19 cellular contexts compared by ENCODE assay signal in the genomic region with DNA sequence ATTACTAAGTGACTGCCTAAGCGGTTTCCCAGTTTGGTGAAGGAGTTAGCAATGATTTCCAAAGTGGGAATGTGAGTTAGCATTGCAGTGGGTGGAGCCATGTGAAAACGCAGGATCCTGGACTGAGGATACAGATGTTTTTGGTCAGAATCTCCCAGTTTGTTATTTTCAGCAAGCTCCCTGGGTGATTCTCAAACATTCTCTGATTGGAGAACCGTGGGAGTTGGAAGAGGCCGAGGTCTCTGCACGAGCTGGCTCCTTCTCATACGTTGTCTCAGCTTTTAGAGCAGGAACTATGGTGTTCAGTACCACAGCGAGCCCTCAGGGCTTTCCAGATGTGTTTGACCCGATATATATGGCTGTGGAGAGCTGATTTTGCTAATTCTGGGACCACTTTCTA.
DNase-seq lines count a peak whose midpoint lies in the region; ATAC-seq, FAIRE-seq and TF ChIP-seq lines count a peak whose summit lies in the region.
"Had no signal": no experiment of that assay in that cellular context is flagged by ENCODE, and none has a peak within 500 bp of the region (broad histone marks: within the 10 kb centered on the region; RNA-seq: fewer than 3 reads in every experiment).

No MANE protein-coding gene starts in this region.

- no peaks in the 10 kb centered on the region for H3K9me3 ChIP-seq in left lung

- H3K27me3 ChIP-seq in left lung, result no peaks in the 10 kb centered on the region

- TF ChIP-seq CTCF in AG09319 (IDR thresholded peaks at IDR 0.05; ENCODE audit: low read depth, low read length), result no peak
- no peak for TF ChIP-seq CTCF in left lung (IDR thresholded peaks at IDR 0.05)
- TF ChIP-seq CTCF in Calu3 (IDR thresholded peaks at IDR 0.05; ENCODE audit: unreplicated experiment), result no peak

- CTCF ChIA-PET in Calu3 (lab: Charles Lee), result interaction anchor here (0.5 kb wide), 1 partner anchor 235 kb away, joined by 5 read pairs; no protein-coding TSS in a partner anchor

- H3K36me3 ChIP-seq in left lung, result no peaks in the 10 kb centered on the region

- peaks cover 3 to 8% of the 10 kb centered on the region in 2 donors for H3K4me1 ChIP-seq in left lung

- peak; percentile 96 for FAIRE-seq in endometrium (lab: Jason Lieb, UNC)
- FAIRE-seq: GM12891 had no signal

- H3K27ac ChIP-seq in left lung, result peak overlapping the region; percentile 55 to 69
- H3K27ac ChIP-seq: RWPE1 had no signal

- no TSS peak for BruUV-seq in Calu3 (replicated peaks; lab: Mats Ljungman, UMichigan)

- no peak overlapping the region for H3K4me3 ChIP-seq in left lung

- no peak overlapping the region for H3K27ac Mint-ChIP-seq in Calu3 (ENCODE audit: unreplicated experiment)
- H3K27ac Mint-ChIP-seq: activated naive CD8-positive, alpha-beta T cell treated with anti-CD3 and anti-CD28 coated beads for 36 hours; CD8-positive, alpha-beta T cell had no signal

- no peaks in the 10 kb centered on the region for H3K4me1 Mint-ChIP-seq in Calu3 (ENCODE audit: low read depth, unreplicated experiment)

- H3K36me3 Mint-ChIP-seq in Calu3 (ENCODE audit: insufficient read depth, unreplicated experiment), result no peaks in the 10 kb centered on the region
- H3K36me3 Mint-ChIP-seq: activated naive CD8-positive, alpha-beta T cell treated with anti-CD3 and anti-CD28 coated beads for 36 hours; CD8-positive, alpha-beta T cell had no signal

- H3K27me3 Mint-ChIP-seq in Calu3 (ENCODE audit: unreplicated experiment), result peaks cover 76% of the 10 kb centered on the region
- H3K27me3 Mint-ChIP-seq: activated naive CD8-positive, alpha-beta T cell treated with anti-CD3 and anti-CD28 coated beads for 36 hours had no signal

- intact Hi-C loops in left lung (cut with DNase I), result no loop called here
- intact Hi-C loops in sciatic nerve (cut with DNase I), result no loop called here
- intact Hi-C loops in Calu3 (cut with micrococcal nuclease; ENCODE audit: unreplicated experiment), result loop anchor here (5.0 kb wide), 1 partner anchor 568 kb away; no protein-coding TSS in a partner anchor

- no peak overlapping the region for H3K4me3 Mint-ChIP-seq in Calu3 (ENCODE audit: low read depth, unreplicated experiment)
- H3K4me3 Mint-ChIP-seq: activated naive CD8-positive, alpha-beta T cell treated with anti-CD3 and anti-CD28 coated beads for 36 hours; CD8-positive, alpha-beta T cell had no signal

- ATAC-seq in left lung, result peak; percentile 71
- peak; percentile 83 for ATAC-seq in sciatic nerve
- ATAC-seq in GM21717 (IDR thresholded peaks at IDR 0.05; ENCODE audit: unreplicated experiment), result no peak
- ATAC-seq in HG03378 (IDR thresholded peaks at IDR 0.05; ENCODE audit: unreplicated experiment), result no peak
- ATAC-seq: CD8-positive, alpha-beta T cell had no signal

- DNase-seq in AG09319 (ENCODE audit: extremely low read depth, low read depth) (peak; percentile 14), left lung (no peak), sciatic nerve (ENCODE audit: low spot score) (no peak), Calu3 (no peak), SKM-1 (lab: John Stamatoyannopoulos, UW; ENCODE audit: unreplicated experiment) (no peak)
- DNase-seq: activated CD4-positive, CD25-positive, alpha-beta regulatory T cell treated with anti-CD3 and anti-CD28 coated beads, Interleukin-2, amount 50 U/mL, for 72 hours; activated naive CD8-positive, alpha-beta T cell treated with anti-CD3 and anti-CD28 coated beads for 36 hours; CD8-positive, alpha-beta T cell; central memory CD4-positive, alpha-beta T cell; EL; NCI-H2029 treated with DMSO at 0.1 percent for 48 hours; nucleus accumbens; substantia nigra; T-helper 1 cell had no signal

- no peaks in the 10 kb centered on the region for H3K9me3 Mint-ChIP-seq in Calu3 (ENCODE audit: low read depth, unreplicated experiment)
- H3K9me3 Mint-ChIP-seq: activated naive CD8-positive, alpha-beta T cell treated with anti-CD3 and anti-CD28 coated beads for 36 hours had no signal

Comparison
In these comparisons a context has a peak if more than half of its experiments do, and no peak if none do; other contexts are left out.
1. ATAC-seq: peak in left lung (single experiment) and sciatic nerve (single experiment); none in GM21717 (single experiment) and HG03378 (single experiment).